Comparison of ENCODE assay signal across 19 cellular contexts in genomic region chr2:85383850-85384249, GRCh38. TPM values are rescaled to one million over a fixed set of nuclear protein-coding genes. Genes with fewer than 3 reads are reported as not detected.
"Had no signal": no experiment of that assay in that cellular context is flagged by ENCODE, and none has a peak within 500 bp of the region (broad histone marks: within the 10 kb centered on the region; RNA-seq: fewer than 3 reads in every experiment).

No MANE protein-coding gene starts in this region.

- H3K4me2 ChIP-seq: smooth muscle cell had no signal

- H3K9me3 Mint-ChIP-seq: activated naive CD4-positive, alpha-beta T cell treated with anti-CD3 and anti-CD28 coated beads, Interleukin-2, amount 50 U/mL, for 72 hours; dendritic cell treated with granulocyte-macrophage colony-stimulating factor and Interleukin-4, amounts not matched to agents 40 ng/mL and 50 ng/mL, for 4 days; stimulated activated effector memory CD8-positive, alpha-beta T cell treated with anti-CD3 and anti-CD28 coated beads, Interleukin-12 subunit alpha, Interleukin-12 subunit beta, amount 100 ng/mL, for 72 hours had no signal

- H3K27me3 ChIP-seq: left lung, pancreas had no signal

- H3K4me3 Mint-ChIP-seq: activated CD8-positive, alpha-beta T cell treated with anti-CD3 and anti-CD28 coated beads for 36 hours; dendritic cell treated with granulocyte-macrophage colony-stimulating factor and Interleukin-4, amounts not matched to agents 40 ng/mL and 50 ng/mL, for 4 days; naive B cell; neural crest cell; stimulated activated effector memory CD8-positive, alpha-beta T cell treated with anti-CD3 and anti-CD28 coated beads, Interleukin-12 subunit alpha, Interleukin-12 subunit beta, amount 100 ng/mL, for 72 hours had no signal

- H3K4me1 ChIP-seq: left lung, pancreas had no signal

- DNase-seq: activated CD8-positive, alpha-beta T cell treated with anti-CD3 and anti-CD28 coated beads for 36 hours; activated T-cell treated with anti-CD3 and anti-CD28 coated beads, Interleukin-2, amount 50 U/mL, for 1 hour; foreskin melanocyte; hypothalamus; kidney; left lung; mucosa of descending colon; naive B cell; pancreas; stimulated activated CD4-positive, alpha-beta T cell treated with anti-CD3 and anti-CD28 coated beads, Interleukin-4, amount 100 ng/mL, for 24 hours; T-helper 2 cell had no signal

- H3K27me3 Mint-ChIP-seq: activated CD8-positive, alpha-beta T cell treated with anti-CD3 and anti-CD28 coated beads for 36 hours; dendritic cell treated with granulocyte-macrophage colony-stimulating factor and Interleukin-4, amounts not matched to agents 40 ng/mL and 50 ng/mL, for 4 days; naive B cell had no signal

- H3K27ac ChIP-seq: left lung, pancreas had no signal

- H3K9me3 ChIP-seq: pancreas had no signal

- H3K4me1 Mint-ChIP-seq: naive B cell; stimulated activated effector memory CD8-positive, alpha-beta T cell treated with anti-CD3 and anti-CD28 coated beads, Interleukin-12 subunit alpha, Interleukin-12 subunit beta, amount 100 ng/mL, for 72 hours had no signal

- H3K27ac Mint-ChIP-seq: activated CD8-positive, alpha-beta T cell treated with anti-CD3 and anti-CD28 coated beads for 36 hours; dendritic cell treated with granulocyte-macrophage colony-stimulating factor and Interleukin-4, amounts not matched to agents 40 ng/mL and 50 ng/mL, for 4 days; stimulated activated effector memory CD8-positive, alpha-beta T cell treated with anti-CD3 and anti-CD28 coated beads, Interleukin-12 subunit alpha, Interleukin-12 subunit beta, amount 100 ng/mL, for 72 hours had no signal

- H3K4me3 ChIP-seq: left lung, mucosa of descending colon, pancreas, smooth muscle cell had no signal

RNA-seq across cellular contexts. Expression of gene SH2D6, which starts 34.7 kb away (rescaled TPM):
- total RNA-seq: epithelial cell of proximal tubule, lung microvascular endothelial cell, smooth muscle cell, urinary bladder had no signal
